8 cellular contexts compared by ENCODE assay signal in the genomic region with DNA sequence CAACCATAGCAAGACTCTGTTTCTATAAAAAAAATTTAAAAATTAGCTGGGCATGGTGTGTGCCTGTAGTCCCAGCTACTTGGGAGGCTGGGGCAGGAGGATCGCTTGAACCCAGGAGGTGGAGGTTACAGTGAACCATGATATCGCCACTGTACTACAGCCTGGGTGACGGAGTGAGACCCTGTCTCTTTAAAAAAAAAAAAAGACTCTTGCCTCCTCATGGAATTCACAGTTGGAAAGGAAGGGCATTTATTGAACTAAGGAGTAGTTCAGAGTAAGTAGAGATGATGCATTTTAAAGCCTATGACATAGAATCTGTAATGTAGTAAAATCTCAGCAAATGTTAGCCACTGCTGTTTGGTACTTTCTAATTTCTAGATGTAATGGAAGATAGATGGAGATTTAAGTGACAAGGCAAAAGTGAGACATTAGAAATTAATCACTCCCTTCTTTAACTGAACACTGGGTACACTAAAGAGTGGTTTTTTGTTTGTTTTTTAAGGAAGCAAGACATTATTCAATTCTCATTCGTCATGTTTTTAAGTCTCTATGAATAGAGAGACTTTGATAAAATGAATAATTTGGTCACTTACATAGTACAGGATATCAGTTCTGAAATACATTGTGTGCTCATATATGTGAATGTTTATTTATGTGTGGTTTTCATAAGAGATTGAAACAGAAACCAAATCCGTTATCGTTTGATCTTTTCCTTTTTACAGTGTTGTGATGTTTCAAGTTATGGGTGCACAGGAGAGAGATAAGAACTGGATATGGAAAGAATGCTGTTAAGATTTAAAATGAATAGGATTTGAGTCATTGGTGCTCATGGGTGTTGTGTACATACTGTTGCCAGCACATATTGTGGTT. TPM values are rescaled to one million over a fixed set of nuclear protein-coding genes. Genes with fewer than 3 reads are reported as not detected.
DNase-seq lines count a peak whose midpoint lies in the region; ATAC-seq, FAIRE-seq and TF ChIP-seq lines count a peak whose summit lies in the region.

No MANE protein-coding gene starts in this region.

- H3K9me3 ChIP-seq in PC-3 (ENCODE audit: low read length), result peaks cover 11% of the 10 kb centered on the region
- H3K9me3 ChIP-seq in parathyroid adenoma (ENCODE audit: control insufficient read depth, low read length), result no peaks in the 10 kb centered on the region

- TF ChIP-seq POLR2A in GM12892 (IDR thresholded peaks at IDR 0.05; ENCODE audit: low read depth, low read length), result no peak

- intact Hi-C loops in PC-3 (cut with micrococcal nuclease) (loop anchor here (2.0 kb wide), 1 partner anchor 77 kb away; no protein-coding TSS in a partner anchor), dorsolateral prefrontal cortex (cut with DNase I) (loop anchor here in 1 of 2 donors (5.0 kb wide), 1 partner anchor 73 kb away; no protein-coding TSS in a partner anchor)

- H3K27ac ChIP-seq in PC-3 (ENCODE audit: low read length) (peak overlapping the region; percentile 84), dorsolateral prefrontal cortex (peak overlapping the region in 58 of 59 donors; percentile 18 to 95 (median 87)), parathyroid adenoma (no peak overlapping the region)

- TF ChIP-seq CTCF in HFFc6 (IDR thresholded peaks at IDR 0.05) (no peak), PC-3 (conservative IDR thresholded peaks at IDR 0.05; ENCODE audit: low read depth, low read length) (no peak), dorsolateral prefrontal cortex (IDR thresholded peaks at IDR 0.05 in 54 of 56, conservative IDR thresholded peaks at IDR 0.05 in 2 of 56; ENCODE audit: low read depth in 1 of 56, partially characterized antibody in 56 of 56) (peak in 1 of 56 donors; percentile 5), parathyroid adenoma (IDR thresholded peaks at IDR 0.05) (no peak)

- peaks cover 29% of the 10 kb centered on the region for H3K9me3 Mint-ChIP-seq in HFFc6

- peak overlapping the region; percentile 25 for H3K9ac ChIP-seq in PC-3 (ENCODE audit: low read length)
- no peak overlapping the region for H3K9ac ChIP-seq in parathyroid adenoma

- peak overlapping the region; percentile 55 for H3K4me3 ChIP-seq in PC-3 (ENCODE audit: low read length)
- H3K4me3 ChIP-seq in dorsolateral prefrontal cortex, result peak overlapping the region in 58 of 59 donors; percentile 5 to 62 (median 40)
- H3K4me3 ChIP-seq in parathyroid adenoma (ENCODE audit: low read depth, low read length), result no peak overlapping the region

- peaks cover 35% of the 10 kb centered on the region for H3K36me3 Mint-ChIP-seq in HFFc6 (ENCODE audit: low read depth)

- CTCF ChIA-PET in PC-3 (lab: Charles Lee), result no interaction called here

- no peaks in the 10 kb centered on the region for H3K27me3 ChIP-seq in PC-3 (ENCODE audit: low read length)
- no peaks in the 10 kb centered on the region for H3K27me3 ChIP-seq in dorsolateral prefrontal cortex
- no peaks in the 10 kb centered on the region for H3K27me3 ChIP-seq in parathyroid adenoma (ENCODE audit: control insufficient read depth, insufficient read depth, low read length)

- no TSS peak for BruUV-seq in PC-3 (replicated peaks; lab: Mats Ljungman, UMichigan)

- H2AFZ ChIP-seq in PC-3 (ENCODE audit: low read length) (no peak overlapping the region), parathyroid adenoma (no peak overlapping the region)

- H3K79me2 ChIP-seq in PC-3 (ENCODE audit: low read length) (peaks cover 65% of the 10 kb centered on the region), parathyroid adenoma (peaks cover 9% of the 10 kb centered on the region)

- peak overlapping the region; percentile 89 for H3K27ac Mint-ChIP-seq in HFFc6

- DNase-seq in GM12892 (ENCODE audit: insufficient read length), result no peak
- DNase-seq in HFFc6, result peak; percentile 93
- DNase-seq in PC-3, result peak; percentile 90
- no peak for DNase-seq in dorsolateral prefrontal cortex
- DNase-seq in HuH-7.5 (ENCODE audit: low spot score), result no peak
- DNase-seq in iPS-NIHi7 (ENCODE audit: extremely low spot score), result no peak
- no peak for DNase-seq in activated CD4-positive, alpha-beta T cell treated with anti-CD3 and anti-CD28 coated beads, Interleukin-2, amount 50 U/mL, for 4 hours

- peaks cover 54% of the 10 kb centered on the region for H3K4me1 Mint-ChIP-seq in HFFc6 (ENCODE audit: low read depth)

- FAIRE-seq in GM12892 (lab: Jason Lieb, UNC), result peak; percentile 36

- H3K36me3 ChIP-seq in PC-3 (ENCODE audit: low read depth, low read length) (peaks cover 25% of the 10 kb centered on the region), parathyroid adenoma (ENCODE audit: control insufficient read depth, insufficient read depth, low read length) (no peaks in the 10 kb centered on the region)

- H3K27me3 Mint-ChIP-seq in HFFc6 (ENCODE audit: insufficient read depth), result no peaks in the 10 kb centered on the region

- no peaks in the 10 kb centered on the region for H3K9me2 ChIP-seq in PC-3 (replicated peaks; ENCODE audit: low read length)

- H3K4me3 Mint-ChIP-seq in HFFc6, result peak overlapping the region; percentile 83

- H3F3A ChIP-seq in PC-3 (ENCODE audit: low read length, unreplicated experiment), result peaks cover 9% of the 10 kb centered on the region

- H3K4me2 ChIP-seq in PC-3 (ENCODE audit: low read length) (peak overlapping the region; percentile 71), parathyroid adenoma (ENCODE audit: low read length) (peak overlapping the region; percentile 57)

- peak; percentile 92 for ATAC-seq in PC-3

- POLR2A ChIA-PET in PC-3 (lab: Charles Lee; ENCODE audit: unreplicated experiment), result interaction anchor here (0.6 kb wide), 1 partner anchor 348 kb away, joined by 4 read pairs; no protein-coding TSS in a partner anchor

- H3K4me1 ChIP-seq in PC-3 (ENCODE audit: insufficient read depth, low read length) (peaks cover 33% of the 10 kb centered on the region), parathyroid adenoma (no peaks in the 10 kb centered on the region)

- H4K20me1 ChIP-seq in PC-3 (ENCODE audit: low read length), result no peaks in the 10 kb centered on the region

RNA-seq across cellular contexts. Expression of gene FOXN2, which starts 29.3 kb away (rescaled TPM):
- 13.7 TPM for polyA plus RNA-seq in GM12892 (2012; ENCODE audit: missing spikeins)
- 10 to 100 TPM; 12.5 to 21.1 (median 16.9) TPM for total RNA-seq in HFFc6 (2021; fragmentation: NEBNext Ultra II Directional; extraction: Animal tissue kit (Norgen Biotek cat#: 25700))
- total RNA-seq in PC-3 (2014; rRNA removed) (10.5 and 12.1 TPM in 2 replicates), dorsolateral prefrontal cortex (10 to 100 TPM; 18.9 to 82.0 (median 34.8) TPM)

Comparison
In these comparisons a context has a peak if more than half of its experiments do, and no peak if none do; other contexts are left out.
1. DNase-seq: peak in HFFc6 (single experiment) and PC-3 (single experiment); none in GM12892 (single experiment), dorsolateral prefrontal cortex (0 of 10), HuH-7.5 (single experiment), iPS-NIHi7 (single experiment) and activated CD4-positive, alpha-beta T cell treated with anti-CD3 and anti-CD28 coated beads, Interleukin-2, amount 50 U/mL, for 4 hours (0 of 2).